Comparison of ENCODE assay signal across 8 cellular contexts in genomic region chr5:36606052-36606436, GRCh38.
A peak's percentile ranks its signal among the peaks of the same experiment; 100 is the strongest.
DNase-seq lines count a peak whose midpoint lies in the region; ATAC-seq and TF ChIP-seq lines count a peak whose summit lies in the region.

No MANE protein-coding gene starts in this region.

- TF ChIP-seq CTCF in 22Rv1 (IDR thresholded peaks at IDR 0.05) (no peak), HL-60 (IDR thresholded peaks at IDR 0.05; ENCODE audit: insufficient read depth, low read length) (no peak), GM20000 (IDR thresholded peaks at IDR 0.05; ENCODE audit: extremely low read depth, missing control alignments) (no peak)

- no peaks in the 10 kb centered on the region for H3K9me3 ChIP-seq in mucosa of rectum (ENCODE audit: control insufficient read depth in 2 of 2, low read length in 2 of 2)

- H3K4me1 ChIP-seq in mucosa of rectum (ENCODE audit: control insufficient read depth in 2 of 2, insufficient read depth in 2 of 2, low read length in 2 of 2): peaks cover 0 to 4% of the 10 kb centered on the region in 2 donors

- DNase-seq in HL-60 (ENCODE audit: low read depth in 1 of 2, low spot score in 1 of 2) (no peak), caudate nucleus (lab: John Stamatoyannopoulos, UW) (no peak), GM20000 (ENCODE audit: low spot score) (no peak)
- no peak for DNase-seq in activated CD4-positive, CD25-positive, alpha-beta regulatory T cell (lab: John Stamatoyannopoulos, UW)

- H3K27ac ChIP-seq in 22Rv1 (peak overlapping the region; percentile 59; the same call in 1 of the 2 replicates), HL-60 (replicated peaks) (peak overlapping the region; percentile 5), caudate nucleus (ENCODE audit: low read depth, low read length) (peak overlapping the region; percentile 98), mucosa of rectum (ENCODE audit: low read depth in 2 of 2, low read length in 2 of 2) (no peak overlapping the region)

- H3K4me3 ChIP-seq in HL-60 (replicated peaks; ENCODE audit: insufficient read depth, low read length) (peak overlapping the region; percentile 78), mucosa of rectum (ENCODE audit: low read length in 2 of 2) (peak overlapping the region; percentile 53 to 78)

- H3K9ac ChIP-seq in mucosa of rectum (ENCODE audit: low read depth in 1 of 2, low read length in 2 of 2): no peak overlapping the region

- H3K27me3 ChIP-seq in HL-60 (ENCODE audit: insufficient read depth, poor library complexity, severe bottlenecking): no peaks in the 10 kb centered on the region
- H3K27me3 ChIP-seq in mucosa of rectum (ENCODE audit: control insufficient read depth in 2 of 2, insufficient read depth in 2 of 2, low read length in 2 of 2): peaks cover 15 to 17% of the 10 kb centered on the region in 2 donors

- no peaks in the 10 kb centered on the region for H3K36me3 ChIP-seq in mucosa of rectum (ENCODE audit: control insufficient read depth in 2 of 2, insufficient read depth in 2 of 2, low read length in 2 of 2)

- ATAC-seq in GM21786 (IDR thresholded peaks at IDR 0.05; ENCODE audit: unreplicated experiment) (no peak), HG02763 (IDR thresholded peaks at IDR 0.05; ENCODE audit: unreplicated experiment) (no peak)

Comparison
In these comparisons a context has a peak if more than half of its experiments do, and no peak if none do; other contexts are left out.
1. H3K27ac ChIP-seq: peak in 22Rv1 (single experiment), HL-60 (single experiment) and caudate nucleus (single experiment); none in mucosa of rectum (0 of 2).